In the genomic region with DNA sequence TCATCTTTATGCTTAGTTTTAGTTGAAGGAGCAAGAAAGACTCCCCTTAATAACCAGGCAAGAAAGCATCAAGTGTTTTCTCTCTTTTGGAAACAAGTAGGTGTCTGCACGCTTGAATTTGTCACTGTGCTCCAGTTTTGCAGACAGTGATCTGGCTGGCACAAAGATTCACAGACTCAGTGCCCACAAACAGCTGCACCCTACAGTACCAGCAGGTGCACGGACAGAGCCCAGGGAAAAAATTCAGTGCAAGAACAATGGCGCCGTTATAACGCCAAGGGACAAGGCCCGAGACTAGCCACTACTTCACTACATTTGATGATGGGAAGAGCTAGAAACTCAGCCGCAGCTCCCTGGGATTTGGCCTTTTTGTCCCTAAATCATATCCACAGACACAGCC, we compare ENCODE assay signal across 13 cellular contexts. TPM values are rescaled to one million over a fixed set of nuclear protein-coding genes. Genes with fewer than 3 reads are reported as not detected.
A peak's percentile ranks its signal among the peaks of the same experiment; 100 is the strongest.
DNase-seq lines count a peak whose midpoint lies in the region; ATAC-seq and TF ChIP-seq lines count a peak whose summit lies in the region.
"Had no signal": no experiment of that assay in that cellular context is flagged by ENCODE, and none has a peak within 500 bp of the region (broad histone marks: within the 10 kb centered on the region; RNA-seq: fewer than 3 reads in every experiment).

No MANE protein-coding gene starts in this region.

- H3K36me3 Mint-ChIP-seq in activated T-cell treated with anti-CD3 and anti-CD28 coated beads, Interleukin-2, amount 50 U/mL, for 24 hours (ENCODE audit: low read depth), result peaks cover 93% of the 10 kb centered on the region

- peaks cover 0 to 10% (median 0%) of the 10 kb centered on the region in 3 donors for H3K36me3 ChIP-seq in esophagus squamous epithelium

- no peak overlapping the region for H3K4me3 Mint-ChIP-seq in activated T-cell treated with anti-CD3 and anti-CD28 coated beads, Interleukin-2, amount 50 U/mL, for 24 hours
- H3K4me3 Mint-ChIP-seq: activated naive CD8-positive, alpha-beta T cell treated with anti-CD3 and anti-CD28 coated beads for 36 hours; T-helper 1 cell treated with Interleukin-12 subunit alpha and Interleukin-12 subunit beta and Interleukin-4 antibody, amounts not matched to agents 30 μg/mL and 1 μg/mL, for 36 hours had no signal

- H3K9me3 Mint-ChIP-seq in activated T-cell treated with anti-CD3 and anti-CD28 coated beads, Interleukin-2, amount 50 U/mL, for 24 hours, result no peaks in the 10 kb centered on the region
- H3K9me3 Mint-ChIP-seq: activated naive CD8-positive, alpha-beta T cell treated with anti-CD3 and anti-CD28 coated beads for 36 hours; memory B cell; T-helper 1 cell treated with Interleukin-12 subunit alpha and Interleukin-12 subunit beta and Interleukin-4 antibody, amounts not matched to agents 30 μg/mL and 1 μg/mL, for 36 hours had no signal

- peak overlapping the region; percentile 31 to 65 (median 52) for H3K27ac ChIP-seq in esophagus squamous epithelium

- DNase-seq in DMS79 treated with DMSO at 0.1 percent for 48 hours (lab: John Stamatoyannopoulos, UW), result peak; percentile 12
- peak; percentile 5 for DNase-seq in NCI-H345 treated with DMSO at 0.1 percent for 48 hours (lab: John Stamatoyannopoulos, UW; ENCODE audit: unreplicated experiment)
- DNase-seq in esophagus squamous epithelium (lab: John Stamatoyannopoulos, UW), result no peak
- DNase-seq in nucleus accumbens (lab: John Stamatoyannopoulos, UW), result peak in 55 of 56 donors; percentile 13 to 88 (median 70)
- no peak for DNase-seq in NCI-H128 (lab: John Stamatoyannopoulos, UW; ENCODE audit: unreplicated experiment)
- no peak for DNase-seq in activated naive CD4-positive, alpha-beta T cell treated with Interleukin-2 at 50 U/mL for 16 hours
- DNase-seq in activated T-cell treated with anti-CD3 and anti-CD28 coated beads, Interleukin-2, amount 50 U/mL, for 24 hours, result no peak
- DNase-seq: activated CD8-positive, alpha-beta memory T cell treated with anti-CD3 and anti-CD28 coated beads, Interleukin-2, amount 50 U/mL, for 48 hours; activated naive CD8-positive, alpha-beta T cell treated with anti-CD3 and anti-CD28 coated beads for 36 hours had no signal

- no peak overlapping the region for H3K4me3 ChIP-seq in esophagus squamous epithelium

- peaks cover 11 to 60% (median 37%) of the 10 kb centered on the region in 3 donors for H3K4me1 ChIP-seq in esophagus squamous epithelium

- no peak for TF ChIP-seq CTCF in esophagus squamous epithelium (IDR thresholded peaks at IDR 0.05)

- peaks cover 26% of the 10 kb centered on the region for H3K4me1 Mint-ChIP-seq in activated T-cell treated with anti-CD3 and anti-CD28 coated beads, Interleukin-2, amount 50 U/mL, for 24 hours (ENCODE audit: low read depth)

- no peaks in the 10 kb centered on the region for H3K9me3 ChIP-seq in esophagus squamous epithelium

- intact Hi-C loops in esophagus squamous epithelium (cut with DNase I), result no loop called here

- no peaks in the 10 kb centered on the region for H3K27me3 ChIP-seq in esophagus squamous epithelium

- TF ChIP-seq POLR2A in esophagus squamous epithelium (IDR thresholded peaks at IDR 0.05), result no peak

- WGBS in esophagus squamous epithelium, 2 donors, result 82 to 98% methylated on average over 7 of the region's 7 CpGs

- H3K27me3 Mint-ChIP-seq in activated T-cell treated with anti-CD3 and anti-CD28 coated beads, Interleukin-2, amount 50 U/mL, for 24 hours, result no peaks in the 10 kb centered on the region
- H3K27me3 Mint-ChIP-seq: activated naive CD8-positive, alpha-beta T cell treated with anti-CD3 and anti-CD28 coated beads for 36 hours; memory B cell had no signal

- no peak overlapping the region for H3K27ac Mint-ChIP-seq in activated T-cell treated with anti-CD3 and anti-CD28 coated beads, Interleukin-2, amount 50 U/mL, for 24 hours
- H3K27ac Mint-ChIP-seq: activated naive CD8-positive, alpha-beta T cell treated with anti-CD3 and anti-CD28 coated beads for 36 hours; T-helper 1 cell treated with Interleukin-12 subunit alpha and Interleukin-12 subunit beta and Interleukin-4 antibody, amounts not matched to agents 30 μg/mL and 1 μg/mL, for 36 hours had no signal

- ATAC-seq in HG03095 (IDR thresholded peaks at IDR 0.05; ENCODE audit: unreplicated experiment), result no peak
- ATAC-seq: activated CD4-positive, CD25-positive, alpha-beta regulatory T cell treated with anti-CD3 and anti-CD28 coated beads, Interleukin-2, amount 50 U/mL, for 24 hours had no signal

RNA-seq across cellular contexts. Expression of gene ZNF827, which starts 56.0 kb away (rescaled TPM):
- 10 to 100 TPM in 1 of 4 donors, 1 to 10 TPM in 3; 5.2 to 11.0 (median 6.4) TPM for total RNA-seq in esophagus squamous epithelium

Comparison
In these comparisons a context has a peak if more than half of its experiments do, and no peak if none do; other contexts are left out.
1. DNase-seq: peak in DMS79 treated with DMSO at 0.1 percent for 48 hours (single experiment), NCI-H345 treated with DMSO at 0.1 percent for 48 hours (single experiment) and nucleus accumbens (55 of 56); none in esophagus squamous epithelium (single experiment), NCI-H128 (single experiment), activated naive CD4-positive, alpha-beta T cell treated with Interleukin-2 at 50 U/mL for 16 hours (single experiment) and activated T-cell treated with anti-CD3 and anti-CD28 coated beads, Interleukin-2, amount 50 U/mL, for 24 hours (single experiment).